ENCODE assay signal across 36 cellular contexts in the genomic region with DNA sequence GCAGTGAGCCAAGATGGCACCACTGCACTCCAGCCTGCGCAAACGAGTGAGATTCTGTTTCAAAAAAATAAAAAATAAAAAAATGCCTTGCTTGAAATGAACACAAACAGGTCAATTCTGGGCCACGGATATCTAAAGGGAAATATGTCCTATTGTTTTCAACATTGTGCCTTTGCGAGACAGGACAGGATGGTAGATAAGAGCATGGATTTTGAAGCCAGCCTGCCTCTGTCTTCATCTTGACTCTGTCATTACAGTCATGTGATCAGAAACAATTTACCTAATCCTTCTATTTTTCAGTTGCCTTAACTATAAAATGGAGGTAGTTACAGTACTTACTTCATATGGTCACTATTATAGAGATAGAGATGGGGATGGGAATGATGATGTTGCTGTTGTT.
"Had no signal": no experiment of that assay in that cellular context is flagged by ENCODE, and none has a peak within 500 bp of the region (broad histone marks: within the 10 kb centered on the region; RNA-seq: fewer than 3 reads in every experiment).

No MANE protein-coding gene starts in this region.

- H3K27me3 ChIP-seq: body of pancreas, brain microvascular endothelial cell, breast epithelium had no signal

- ATAC-seq: activated CD8-positive, alpha-beta memory T cell treated with anti-CD3 and anti-CD28 coated beads, Interleukin-2, amount 10 ng/mL, durations not matched to agents 7 days and 5 days; activated CD8-positive, alpha-beta T cell treated with anti-CD3 and anti-CD28 coated beads, Interleukin-2, amount 10 ng/mL, durations not matched to agents 7 days and 5 days; activated naive CD8-positive, alpha-beta T cell treated with anti-CD3 and anti-CD28 coated beads, Interleukin-2, amount 50 U/mL, for 24 hours; body of pancreas had no signal

- H3K27ac ChIP-seq: body of pancreas, brain microvascular endothelial cell, breast epithelium, VCaP had no signal

- FAIRE-seq: astrocyte, TTC549 had no signal

- H3K9me3 Mint-ChIP-seq: activated naive CD4-positive, alpha-beta T cell treated with anti-CD3 and anti-CD28 coated beads, Interleukin-2, amount 50 U/mL, for 24 hours had no signal

- H3K4me3 Mint-ChIP-seq: activated B cell treated with CpG ODN at 0.5 μM for 24 hours; activated CD4-positive, alpha-beta memory T cell treated with anti-CD3 and anti-CD28 coated beads for 36 hours; activated CD4-positive, alpha-beta T cell treated with anti-CD3 and anti-CD28 coated beads, Interleukin-2, amount 10 ng/mL, durations not matched to agents 24 days and 14 days; activated CD8-positive, alpha-beta memory T cell treated with anti-CD3 and anti-CD28 coated beads, Interleukin-2, amount 10 ng/mL, durations not matched to agents 7 days and 5 days; activated CD8-positive, alpha-beta T cell treated with anti-CD3 and anti-CD28 coated beads, Interleukin-2, amount 10 ng/mL, durations not matched to agents 7 days and 5 days; activated naive CD4-positive, alpha-beta T cell treated with anti-CD3 and anti-CD28 coated beads, Interleukin-2, amount 10 ng/mL, durations not matched to agents 7 days and 5 days; activated naive CD4-positive, alpha-beta T cell treated with anti-CD3 and anti-CD28 coated beads, Interleukin-2, amount 50 U/mL, for 24 hours; activated naive CD8-positive, alpha-beta T cell; activated naive CD8-positive, alpha-beta T cell treated with anti-CD3 and anti-CD28 coated beads, Interleukin-2, amount 10 ng/mL, durations not matched to agents 7 days and 5 days; activated naive CD8-positive, alpha-beta T cell treated with anti-CD3 and anti-CD28 coated beads, Interleukin-2, amount 50 U/mL, for 24 hours; activated T-cell treated with anti-CD3 and anti-CD28 coated beads, Interleukin-2, amount 50 U/mL, for 24 hours; T-helper 1 cell treated with Interleukin-12 subunit alpha and Interleukin-12 subunit beta and Interleukin-4 antibody, amounts not matched to agents 30 μg/mL and 1 μg/mL, for 36 hours; T-helper 2 cell treated with Interferon-gamma antibody and Interleukin-4, amounts not matched to agents 5 μg/mL and 100 μg/mL, for 36 hours had no signal

- H3K4me3 ChIP-seq: body of pancreas, breast epithelium had no signal

- H3K27ac Mint-ChIP-seq: activated B cell treated with CpG ODN at 0.5 μM for 24 hours; activated CD4-positive, alpha-beta memory T cell treated with anti-CD3 and anti-CD28 coated beads for 36 hours; activated CD4-positive, alpha-beta T cell treated with anti-CD3 and anti-CD28 coated beads, Interleukin-2, amount 10 ng/mL, durations not matched to agents 24 days and 14 days; activated CD8-positive, alpha-beta memory T cell treated with anti-CD3 and anti-CD28 coated beads, Interleukin-2, amount 10 ng/mL, durations not matched to agents 7 days and 5 days; activated CD8-positive, alpha-beta T cell treated with anti-CD3 and anti-CD28 coated beads, Interleukin-2, amount 10 ng/mL, durations not matched to agents 7 days and 5 days; activated naive CD4-positive, alpha-beta T cell treated with anti-CD3 and anti-CD28 coated beads, Interleukin-2, amount 10 ng/mL, durations not matched to agents 7 days and 5 days; activated naive CD4-positive, alpha-beta T cell treated with anti-CD3 and anti-CD28 coated beads, Interleukin-2, amount 50 U/mL, for 24 hours; activated naive CD8-positive, alpha-beta T cell; activated naive CD8-positive, alpha-beta T cell treated with anti-CD3 and anti-CD28 coated beads, Interleukin-2, amount 10 ng/mL, durations not matched to agents 7 days and 5 days; activated naive CD8-positive, alpha-beta T cell treated with anti-CD3 and anti-CD28 coated beads, Interleukin-2, amount 50 U/mL, for 24 hours; activated T-cell treated with anti-CD3 and anti-CD28 coated beads, Interleukin-2, amount 50 U/mL, for 24 hours; activated T-helper 2 cell treated with anti-CD3 and anti-CD28 coated beads, Interferon-gamma antibody, Interleukin-2, Interleukin-4, amounts not matched to agents 10 μg/mL and 5 μg/mL and 100 μg/mL, durations not matched to agents 14 hours and 24 hours and 36 hours; T-helper 1 cell treated with Interleukin-12 subunit alpha and Interleukin-12 subunit beta and Interleukin-4 antibody, amounts not matched to agents 30 μg/mL and 1 μg/mL, for 36 hours; T-helper 2 cell treated with Interferon-gamma antibody and Interleukin-4, amounts not matched to agents 5 μg/mL and 100 μg/mL, for 36 hours had no signal

- H3K36me3 Mint-ChIP-seq: activated CD8-positive, alpha-beta memory T cell treated with anti-CD3 and anti-CD28 coated beads, Interleukin-2, amount 10 ng/mL, durations not matched to agents 7 days and 5 days; activated naive CD4-positive, alpha-beta T cell treated with anti-CD3 and anti-CD28 coated beads, Interleukin-2, amount 10 ng/mL, durations not matched to agents 7 days and 5 days had no signal

- DNase-seq: activated B cell treated with CpG ODN at 0.5 μM for 24 hours; activated CD4-positive, alpha-beta memory T cell treated with anti-CD3 and anti-CD28 coated beads for 36 hours; activated CD4-positive, alpha-beta T cell treated with anti-CD3 and anti-CD28 coated beads for 4 hours; activated CD4-positive, alpha-beta T cell treated with anti-CD3 and anti-CD28 coated beads, Interleukin-2, amount 10 ng/mL, durations not matched to agents 24 days and 14 days; activated CD4-positive, alpha-beta T cell treated with anti-CD3 and anti-CD28 coated beads, Interleukin-2, amount 50 U/mL, for 1 hour; activated CD4-positive, alpha-beta T cell treated with anti-CD3 and anti-CD28 coated beads, Interleukin-2, amount 50 U/mL, for 4 hours; activated CD4-positive, CD25-positive, alpha-beta regulatory T cell treated with anti-CD3 and anti-CD28 coated beads, Interleukin-2, amount 50 U/mL, for 72 hours; activated CD8-positive, alpha-beta memory T cell treated with anti-CD3 and anti-CD28 coated beads for 24 hours; activated CD8-positive, alpha-beta memory T cell treated with anti-CD3 and anti-CD28 coated beads, Interleukin-2, amount 10 ng/mL, durations not matched to agents 7 days and 5 days; activated CD8-positive, alpha-beta memory T cell treated with anti-CD3 and anti-CD28 coated beads, Interleukin-2, amount 50 U/mL, for 48 hours; activated CD8-positive, alpha-beta T cell treated with anti-CD3 and anti-CD28 coated beads, Interleukin-2, amount 10 ng/mL, durations not matched to agents 7 days and 5 days; activated effector memory CD4-positive, alpha-beta T cell treated with Interleukin-2 at 50 U/mL for 16 hours; activated gamma-delta T cell; activated naive CD4-positive, alpha-beta T cell treated with anti-CD3 and anti-CD28 coated beads, Interleukin-2, amount 10 ng/mL, durations not matched to agents 7 days and 5 days; activated naive CD4-positive, alpha-beta T cell treated with Interleukin-2 at 50 U/mL for 16 hours; activated naive CD8-positive, alpha-beta T cell treated with anti-CD3 and anti-CD28 coated beads, Interleukin-2, amount 10 ng/mL, durations not matched to agents 7 days and 5 days; activated naive CD8-positive, alpha-beta T cell treated with anti-CD3 and anti-CD28 coated beads, Interleukin-2, amount 50 U/mL, for 24 hours; activated T-cell treated with anti-CD3 and anti-CD28 coated beads, Interleukin-2, amount 50 U/mL, for 24 hours; activated T-cell treated with anti-CD3 and anti-CD28 coated beads, Interleukin-2, amount 50 U/mL, for 48 hours; aorta; body of pancreas; brain microvascular endothelial cell; central memory CD4-positive, alpha-beta T cell; SW 1271; T-helper 1 cell; T-helper 2 cell; T-helper 9 cell had no signal

- H3K36me3 ChIP-seq: brain microvascular endothelial cell, breast epithelium had no signal

- H3K4me1 Mint-ChIP-seq: activated B cell treated with CpG ODN at 0.5 μM for 24 hours; activated CD4-positive, alpha-beta T cell treated with anti-CD3 and anti-CD28 coated beads, Interleukin-2, amount 10 ng/mL, durations not matched to agents 24 days and 14 days; activated CD8-positive, alpha-beta memory T cell treated with anti-CD3 and anti-CD28 coated beads, Interleukin-2, amount 10 ng/mL, durations not matched to agents 7 days and 5 days; activated naive CD4-positive, alpha-beta T cell treated with anti-CD3 and anti-CD28 coated beads, Interleukin-2, amount 10 ng/mL, durations not matched to agents 7 days and 5 days; activated naive CD4-positive, alpha-beta T cell treated with anti-CD3 and anti-CD28 coated beads, Interleukin-2, amount 50 U/mL, for 24 hours; activated naive CD8-positive, alpha-beta T cell treated with anti-CD3 and anti-CD28 coated beads, Interleukin-2, amount 10 ng/mL, durations not matched to agents 7 days and 5 days; activated naive CD8-positive, alpha-beta T cell treated with anti-CD3 and anti-CD28 coated beads, Interleukin-2, amount 50 U/mL, for 24 hours had no signal

- H3K27me3 Mint-ChIP-seq: activated CD4-positive, alpha-beta T cell treated with anti-CD3 and anti-CD28 coated beads, Interleukin-2, amount 10 ng/mL, durations not matched to agents 24 days and 14 days; activated naive CD4-positive, alpha-beta T cell treated with anti-CD3 and anti-CD28 coated beads, Interleukin-2, amount 10 ng/mL, durations not matched to agents 7 days and 5 days; activated naive CD4-positive, alpha-beta T cell treated with anti-CD3 and anti-CD28 coated beads, Interleukin-2, amount 50 U/mL, for 24 hours; activated naive CD8-positive, alpha-beta T cell treated with anti-CD3 and anti-CD28 coated beads, Interleukin-2, amount 10 ng/mL, durations not matched to agents 7 days and 5 days; activated naive CD8-positive, alpha-beta T cell treated with anti-CD3 and anti-CD28 coated beads, Interleukin-2, amount 50 U/mL, for 24 hours; activated T-cell treated with anti-CD3 and anti-CD28 coated beads, Interleukin-2, amount 50 U/mL, for 24 hours had no signal
